ENCODE assay signal across 1 cellular context in the genomic region with DNA sequence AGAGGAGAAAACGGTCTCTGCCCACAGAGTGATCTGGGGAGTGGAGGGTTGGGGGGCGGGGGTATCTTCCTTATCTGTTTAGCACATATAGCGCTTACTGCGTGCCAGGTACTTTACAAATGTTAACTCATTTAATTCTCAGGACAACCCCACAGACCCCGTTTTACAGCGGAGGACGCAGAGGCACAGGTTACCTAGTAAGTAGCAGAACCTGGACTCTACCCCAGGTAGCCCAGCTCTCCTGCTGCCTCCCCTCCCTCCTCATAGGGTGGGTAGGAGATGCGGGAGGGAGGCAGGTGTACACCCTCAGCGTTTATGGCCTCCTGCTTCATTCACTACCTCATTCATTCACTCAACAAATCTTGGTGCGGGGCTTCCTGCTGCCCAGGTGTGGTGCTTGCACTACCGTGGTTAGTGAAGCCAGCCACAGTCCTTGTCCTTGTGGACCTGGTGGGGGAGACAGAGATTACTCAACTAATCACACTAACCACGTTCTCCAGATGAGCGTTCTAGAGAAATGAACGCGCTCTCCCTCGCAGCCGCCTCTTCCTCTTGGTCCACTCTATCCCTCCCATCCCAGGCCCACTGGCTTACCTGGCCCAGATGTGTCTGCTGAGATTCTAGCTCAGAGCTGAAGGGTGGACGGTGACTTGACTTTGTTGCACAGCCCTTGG.
TF ChIP-seq lines count a peak whose summit lies in the region.

No MANE protein-coding gene starts in this region.

TF ChIP-seq in H1, 55 proteins besides CTCF, POLR2A, EP300 and RAD21 (continued from another document):
- TF ChIP-seq, protein P1, sequence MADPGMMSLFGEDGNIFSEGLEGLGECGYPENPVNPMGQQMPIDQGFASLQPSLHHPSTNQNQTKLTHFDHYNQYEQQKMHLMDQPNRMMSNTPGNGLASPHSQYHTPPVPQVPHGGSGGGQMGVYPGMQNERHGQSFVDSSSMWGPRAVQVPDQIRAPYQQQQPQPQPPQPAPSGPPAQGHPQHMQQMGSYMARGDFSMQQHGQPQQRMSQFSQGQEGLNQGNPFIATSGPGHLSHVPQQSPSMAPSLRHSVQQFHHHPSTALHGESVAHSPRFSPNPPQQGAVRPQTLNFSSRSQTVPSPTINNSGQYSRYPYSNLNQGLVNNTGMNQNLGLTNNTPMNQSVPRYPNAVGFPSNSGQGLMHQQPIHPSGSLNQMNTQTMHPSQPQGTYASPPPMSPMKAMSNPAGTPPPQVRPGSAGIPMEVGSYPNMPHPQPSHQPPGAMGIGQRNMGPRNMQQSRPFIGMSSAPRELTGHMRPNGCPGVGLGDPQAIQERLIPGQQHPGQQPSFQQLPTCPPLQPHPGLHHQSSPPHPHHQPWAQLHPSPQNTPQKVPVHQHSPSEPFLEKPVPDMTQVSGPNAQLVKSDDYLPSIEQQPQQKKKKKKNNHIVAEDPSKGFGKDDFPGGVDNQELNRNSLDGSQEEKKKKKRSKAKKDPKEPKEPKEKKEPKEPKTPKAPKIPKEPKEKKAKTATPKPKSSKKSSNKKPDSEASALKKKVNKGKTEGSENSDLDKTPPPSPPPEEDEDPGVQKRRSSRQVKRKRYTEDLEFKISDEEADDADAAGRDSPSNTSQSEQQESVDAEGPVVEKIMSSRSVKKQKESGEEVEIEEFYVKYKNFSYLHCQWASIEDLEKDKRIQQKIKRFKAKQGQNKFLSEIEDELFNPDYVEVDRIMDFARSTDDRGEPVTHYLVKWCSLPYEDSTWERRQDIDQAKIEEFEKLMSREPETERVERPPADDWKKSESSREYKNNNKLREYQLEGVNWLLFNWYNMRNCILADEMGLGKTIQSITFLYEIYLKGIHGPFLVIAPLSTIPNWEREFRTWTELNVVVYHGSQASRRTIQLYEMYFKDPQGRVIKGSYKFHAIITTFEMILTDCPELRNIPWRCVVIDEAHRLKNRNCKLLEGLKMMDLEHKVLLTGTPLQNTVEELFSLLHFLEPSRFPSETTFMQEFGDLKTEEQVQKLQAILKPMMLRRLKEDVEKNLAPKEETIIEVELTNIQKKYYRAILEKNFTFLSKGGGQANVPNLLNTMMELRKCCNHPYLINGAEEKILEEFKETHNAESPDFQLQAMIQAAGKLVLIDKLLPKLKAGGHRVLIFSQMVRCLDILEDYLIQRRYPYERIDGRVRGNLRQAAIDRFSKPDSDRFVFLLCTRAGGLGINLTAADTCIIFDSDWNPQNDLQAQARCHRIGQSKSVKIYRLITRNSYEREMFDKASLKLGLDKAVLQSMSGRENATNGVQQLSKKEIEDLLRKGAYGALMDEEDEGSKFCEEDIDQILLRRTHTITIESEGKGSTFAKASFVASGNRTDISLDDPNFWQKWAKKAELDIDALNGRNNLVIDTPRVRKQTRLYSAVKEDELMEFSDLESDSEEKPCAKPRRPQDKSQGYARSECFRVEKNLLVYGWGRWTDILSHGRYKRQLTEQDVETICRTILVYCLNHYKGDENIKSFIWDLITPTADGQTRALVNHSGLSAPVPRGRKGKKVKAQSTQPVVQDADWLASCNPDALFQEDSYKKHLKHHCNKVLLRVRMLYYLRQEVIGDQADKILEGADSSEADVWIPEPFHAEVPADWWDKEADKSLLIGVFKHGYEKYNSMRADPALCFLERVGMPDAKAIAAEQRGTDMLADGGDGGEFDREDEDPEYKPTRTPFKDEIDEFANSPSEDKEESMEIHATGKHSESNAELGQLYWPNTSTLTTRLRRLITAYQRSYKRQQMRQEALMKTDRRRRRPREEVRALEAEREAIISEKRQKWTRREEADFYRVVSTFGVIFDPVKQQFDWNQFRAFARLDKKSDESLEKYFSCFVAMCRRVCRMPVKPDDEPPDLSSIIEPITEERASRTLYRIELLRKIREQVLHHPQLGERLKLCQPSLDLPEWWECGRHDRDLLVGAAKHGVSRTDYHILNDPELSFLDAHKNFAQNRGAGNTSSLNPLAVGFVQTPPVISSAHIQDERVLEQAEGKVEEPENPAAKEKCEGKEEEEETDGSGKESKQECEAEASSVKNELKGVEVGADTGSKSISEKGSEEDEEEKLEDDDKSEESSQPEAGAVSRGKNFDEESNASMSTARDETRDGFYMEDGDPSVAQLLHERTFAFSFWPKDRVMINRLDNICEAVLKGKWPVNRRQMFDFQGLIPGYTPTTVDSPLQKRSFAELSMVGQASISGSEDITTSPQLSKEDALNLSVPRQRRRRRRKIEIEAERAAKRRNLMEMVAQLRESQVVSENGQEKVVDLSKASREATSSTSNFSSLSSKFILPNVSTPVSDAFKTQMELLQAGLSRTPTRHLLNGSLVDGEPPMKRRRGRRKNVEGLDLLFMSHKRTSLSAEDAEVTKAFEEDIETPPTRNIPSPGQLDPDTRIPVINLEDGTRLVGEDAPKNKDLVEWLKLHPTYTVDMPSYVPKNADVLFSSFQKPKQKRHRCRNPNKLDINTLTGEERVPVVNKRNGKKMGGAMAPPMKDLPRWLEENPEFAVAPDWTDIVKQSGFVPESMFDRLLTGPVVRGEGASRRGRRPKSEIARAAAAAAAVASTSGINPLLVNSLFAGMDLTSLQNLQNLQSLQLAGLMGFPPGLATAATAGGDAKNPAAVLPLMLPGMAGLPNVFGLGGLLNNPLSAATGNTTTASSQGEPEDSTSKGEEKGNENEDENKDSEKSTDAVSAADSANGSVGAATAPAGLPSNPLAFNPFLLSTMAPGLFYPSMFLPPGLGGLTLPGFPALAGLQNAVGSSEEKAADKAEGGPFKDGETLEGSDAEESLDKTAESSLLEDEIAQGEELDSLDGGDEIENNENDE (IDR thresholded peaks at IDR 0.05; ENCODE audit: insufficient replicate concordance, low read length) = no peak
- no peak for TF ChIP-seq FOSL1 (IDR thresholded peaks at IDR 0.05; ENCODE audit: insufficient read depth, low read depth, low read length)
- no peak for TF ChIP-seq RXRA (IDR thresholded peaks at IDR 0.05; ENCODE audit: insufficient read depth, low read depth, low read length)
- no peak for TF ChIP-seq SIX5 (IDR thresholded peaks at IDR 0.05; ENCODE audit: low read depth, low read length)
- no peak for TF ChIP-seq CTBP2 (IDR thresholded peaks at IDR 0.05; ENCODE audit: borderline replicate concordance, insufficient read depth, insufficient read length, low read length)
- no peak for TF ChIP-seq ATF2 (IDR thresholded peaks at IDR 0.05; ENCODE audit: low read length)
- TF ChIP-seq NRF1 (IDR thresholded peaks at IDR 0.05; ENCODE audit: low read depth, low read length) = no peak
- TF ChIP-seq BCL11A (IDR thresholded peaks at IDR 0.05; ENCODE audit: low read depth in 2 of 2, low read length in 2 of 2) = no peak
- TF ChIP-seq SP1 (IDR thresholded peaks at IDR 0.05; ENCODE audit: low read depth, low read length) = no peak
TF ChIP-seq in H1: peak in this region for 0.
